ENCODE assay signal across 1 cellular context in the genomic region with DNA sequence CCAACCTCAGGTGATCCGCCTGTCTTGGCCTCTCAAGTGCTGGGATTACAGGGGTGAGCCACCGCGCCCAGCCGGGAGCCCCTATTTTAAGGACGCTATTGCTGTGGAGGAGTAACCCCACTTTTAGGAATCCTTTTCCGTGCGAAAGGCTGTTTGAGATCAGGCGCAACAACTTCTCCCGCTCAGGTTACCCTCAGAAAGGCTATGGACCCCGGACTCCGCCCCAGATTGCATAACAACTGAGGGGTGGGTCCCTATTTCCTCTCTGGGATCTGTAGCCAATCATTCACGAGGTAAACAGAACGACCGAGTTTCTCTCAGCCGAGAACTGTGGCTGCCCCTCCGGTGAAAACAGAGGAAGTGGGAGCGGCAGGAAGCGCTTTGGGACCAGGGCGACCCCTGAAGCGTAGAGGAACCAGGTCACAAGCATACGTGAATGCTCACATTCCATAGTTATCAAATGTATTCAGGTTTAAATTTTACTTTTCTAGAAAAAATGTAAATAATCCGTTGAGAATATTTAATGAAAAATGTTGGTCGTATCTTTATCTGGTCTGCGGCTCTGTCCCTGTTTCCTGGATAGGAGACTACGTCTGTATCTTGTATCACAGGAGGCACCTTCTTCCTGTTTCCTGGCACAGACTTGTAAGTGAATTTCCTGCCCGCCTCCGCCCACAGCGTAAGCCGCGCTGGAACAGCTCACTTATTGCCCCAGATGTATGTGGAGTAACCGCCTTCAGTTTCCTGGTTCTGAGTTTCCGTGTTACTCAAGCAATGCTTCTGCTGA.
TF ChIP-seq lines count a peak whose summit lies in the region.

No MANE protein-coding gene starts in this region.

TF ChIP-seq in liver, 16 proteins besides CTCF, POLR2A, EP300 and RAD21 (continued from another document):
- TF ChIP-seq FOXA1 (IDR thresholded peaks at IDR 0.05) (peak; percentile 37), GABPA (IDR thresholded peaks at IDR 0.05 in 1 of 2, conservative IDR thresholded peaks at IDR 0.05 in 1 of 2) (peak; percentile 50 to 79), TAF1 (conservative IDR thresholded peaks at IDR 0.05) (peak; percentile 78)
- TF ChIP-seq, protein P1, sequence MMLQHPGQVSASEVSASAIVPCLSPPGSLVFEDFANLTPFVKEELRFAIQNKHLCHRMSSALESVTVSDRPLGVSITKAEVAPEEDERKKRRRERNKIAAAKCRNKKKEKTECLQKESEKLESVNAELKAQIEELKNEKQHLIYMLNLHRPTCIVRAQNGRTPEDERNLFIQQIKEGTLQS (IDR thresholded peaks at IDR 0.05): no peak
TF ChIP-seq in liver: peak in this region for 14.
